1 cellular context compared by ENCODE assay signal in genomic region chr10:72170263-72170662, GRCh38.
TF ChIP-seq lines count a peak whose summit lies in the region.

No MANE protein-coding gene starts in this region.

TF ChIP-seq in IMR-90, 13 proteins besides CTCF, POLR2A, EP300 and RAD21 (continued from another document):
- TF ChIP-seq ELK1 (IDR thresholded peaks at IDR 0.05; ENCODE audit: borderline replicate concordance, low read depth, low read length) (no peak), CEBPB (IDR thresholded peaks at IDR 0.05; ENCODE audit: low read depth, low read length) (no peak), MAZ (IDR thresholded peaks at IDR 0.05; ENCODE audit: borderline replicate concordance, low read depth, low read length) (no peak), RCOR1 (IDR thresholded peaks at IDR 0.05; ENCODE audit: insufficient replicate concordance, low read length) (no peak), CHD1 (IDR thresholded peaks at IDR 0.05; ENCODE audit: low read depth, low read length) (no peak), FOS (IDR thresholded peaks at IDR 0.05; ENCODE audit: low read depth, low read length) (no peak), SMC3 (IDR thresholded peaks at IDR 0.05; ENCODE audit: low read depth, low read length) (no peak)
